ENCODE assay signal across 10 cellular contexts in the genomic region with DNA sequence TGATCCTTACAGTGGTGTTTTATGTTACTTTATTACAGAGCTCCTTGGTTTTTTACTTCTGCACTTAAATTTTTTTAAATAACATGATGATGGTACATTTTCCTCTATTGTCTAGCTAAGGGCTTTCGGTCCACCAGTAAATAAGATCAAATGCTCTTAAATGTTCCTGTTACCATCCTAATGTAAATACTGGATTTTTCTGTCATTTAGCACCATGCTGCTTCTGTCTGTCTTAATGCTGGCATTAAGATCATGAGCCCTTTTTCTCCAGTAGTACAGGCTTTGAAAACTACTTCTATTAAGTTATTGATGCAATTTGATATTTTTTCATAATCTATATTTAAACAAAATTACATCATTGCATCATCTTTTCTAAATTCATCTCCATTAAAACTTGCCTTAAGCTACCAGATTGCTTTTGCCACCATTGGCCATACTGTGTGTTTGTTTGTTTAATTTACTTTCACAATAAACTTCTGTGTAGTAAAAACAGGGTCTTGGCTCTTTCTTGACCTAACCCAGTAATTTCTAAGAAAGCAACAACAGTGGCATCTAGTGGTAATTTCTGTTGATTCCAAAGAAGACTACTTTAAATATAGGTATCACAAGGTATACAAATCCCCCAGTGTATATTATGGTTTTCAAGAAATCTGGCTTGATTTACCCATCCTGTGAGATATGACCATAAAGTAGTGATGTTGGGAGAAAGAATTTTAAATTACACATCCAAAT. TPM values are rescaled to one million over a fixed set of nuclear protein-coding genes. Genes with fewer than 3 reads are reported as not detected.
A peak's percentile ranks its signal among the peaks of the same experiment; 100 is the strongest.
DNase-seq lines count a peak whose midpoint lies in the region; TF ChIP-seq lines count a peak whose summit lies in the region.
"Had no signal": no experiment of that assay in that cellular context is flagged by ENCODE, and none has a peak within 500 bp of the region (broad histone marks: within the 10 kb centered on the region; RNA-seq: fewer than 3 reads in every experiment).

No MANE protein-coding gene starts in this region.

- H3K27me3 Mint-ChIP-seq in glutamatergic neuron (ENCODE audit: unreplicated experiment): peaks cover 10% of the 10 kb centered on the region
- H3K27me3 Mint-ChIP-seq: activated naive CD4-positive, alpha-beta T cell treated with anti-CD3 and anti-CD28 coated beads, Interleukin-2, amount 50 U/mL, for 24 hours had no signal

- no peaks in the 10 kb centered on the region; the same call in 1 of the 2 replicates for H3K79me2 ChIP-seq in Loucy (ENCODE audit: insufficient read depth, low read length)
- peaks cover 2% of the 10 kb centered on the region for H3K79me2 ChIP-seq in osteoblast (ENCODE audit: insufficient read depth, low read length)

- H3K36me3 Mint-ChIP-seq in glutamatergic neuron (ENCODE audit: unreplicated experiment): no peaks in the 10 kb centered on the region
- H3K36me3 Mint-ChIP-seq: activated naive CD4-positive, alpha-beta T cell treated with anti-CD3 and anti-CD28 coated beads, Interleukin-2, amount 50 U/mL, for 24 hours had no signal

- intact Hi-C loops in ovary (cut with DNase I): no loop called here

- no peak overlapping the region for H3K9ac ChIP-seq in Loucy (ENCODE audit: low read depth, low read length, poor library complexity, severe bottlenecking)

- TF ChIP-seq CTCF in Loucy (conservative IDR thresholded peaks at IDR 0.05; ENCODE audit: low read length) (peak; percentile 58), osteoblast (IDR thresholded peaks at IDR 0.05; ENCODE audit: extremely low read depth, low read depth, low read length) (peak; percentile 47), glutamatergic neuron (IDR thresholded peaks at IDR 0.05; ENCODE audit: partially characterized antibody, unreplicated experiment) (no peak), ovary (IDR thresholded peaks at IDR 0.05) (no peak)

- H3K27me3 ChIP-seq in Loucy (ENCODE audit: insufficient read depth, low read length, poor library complexity, severe bottlenecking) (no peaks in the 10 kb centered on the region), osteoblast (ENCODE audit: insufficient read depth, low read length) (no peaks in the 10 kb centered on the region), ovary (no peaks in the 10 kb centered on the region)
- H3K27me3 ChIP-seq: BLaER1 treated with 17β-estradiol and CSF1 and Interleukin-3, amounts not matched to agents 10 nM and 100 nM had no signal

- H3K4me3 ChIP-seq in Loucy (ENCODE audit: low read length, poor library complexity, severe bottlenecking): no peak overlapping the region
- H3K4me3 ChIP-seq in osteoblast (ENCODE audit: insufficient read depth, low read length): no peak overlapping the region
- H3K4me3 ChIP-seq in ovary: no peak overlapping the region
- H3K4me3 ChIP-seq: BLaER1 treated with 17β-estradiol and CSF1 and Interleukin-3, amounts not matched to agents 10 nM and 100 nM had no signal

- no peaks in the 10 kb centered on the region for H3K9me3 ChIP-seq in Loucy (ENCODE audit: insufficient read depth, low read depth, low read length)
- H3K9me3 ChIP-seq in osteoblast (ENCODE audit: low read depth, low read length): no peaks in the 10 kb centered on the region
- H3K9me3 ChIP-seq in ovary: no peaks in the 10 kb centered on the region
- H3K9me3 ChIP-seq: BLaER1 treated with 17β-estradiol and CSF1 and Interleukin-3, amounts not matched to agents 10 nM and 100 nM had no signal

- H3K4me2 ChIP-seq in Loucy (ENCODE audit: low read depth, low read length, poor library complexity, severe bottlenecking) (no peak overlapping the region), osteoblast (ENCODE audit: insufficient read depth, low read length) (no peak overlapping the region)
- H3K4me2 ChIP-seq: BLaER1 treated with 17β-estradiol and CSF1 and Interleukin-3, amounts not matched to agents 10 nM and 100 nM had no signal

- no peak for TF ChIP-seq POLR2A in ovary (IDR thresholded peaks at IDR 0.05)

- peak; percentile 3 for DNase-seq in NCI-H1694 treated with DMSO at 0.1 percent for 48 hours (lab: John Stamatoyannopoulos, UW)
- no peak for DNase-seq in NCI-H1694 (lab: John Stamatoyannopoulos, UW)
- DNase-seq in cerebellum (ENCODE audit: low spot score): peak; percentile 24
- DNase-seq in osteoblast (ENCODE audit: insufficient read length, low spot score, missing footprints): peak; percentile 84
- no peak for DNase-seq in glutamatergic neuron
- no peak for DNase-seq in ovary
- no peak for DNase-seq in HuH-7.5 (ENCODE audit: low spot score)

- peaks cover 5% of the 10 kb centered on the region for H3K4me1 Mint-ChIP-seq in glutamatergic neuron (ENCODE audit: low read depth, unreplicated experiment)
- H3K4me1 Mint-ChIP-seq: activated naive CD4-positive, alpha-beta T cell treated with anti-CD3 and anti-CD28 coated beads, Interleukin-2, amount 50 U/mL, for 24 hours had no signal

- H3K36me3 ChIP-seq in Loucy (ENCODE audit: insufficient read depth, low read length): peaks cover 32% of the 10 kb centered on the region; the same call in 1 of the 2 replicates
- H3K36me3 ChIP-seq in osteoblast (ENCODE audit: insufficient read depth, low read length): peaks cover 14% of the 10 kb centered on the region
- H3K36me3 ChIP-seq in ovary: no peaks in the 10 kb centered on the region

- H3K9me2 ChIP-seq in Loucy (replicated peaks; ENCODE audit: low read depth, low read length): no peaks in the 10 kb centered on the region

- no peak overlapping the region for H2AFZ ChIP-seq in Loucy (ENCODE audit: low read length)
- no peak overlapping the region for H2AFZ ChIP-seq in osteoblast (ENCODE audit: low read length)

- no peak for TF ChIP-seq EP300 in ovary (IDR thresholded peaks at IDR 0.05)

- H3F3A ChIP-seq in Loucy (ENCODE audit: low read depth): peaks cover 6% of the 10 kb centered on the region; the same call in 1 of the 2 replicates

- peaks cover 2% of the 10 kb centered on the region for H3K9me3 Mint-ChIP-seq in glutamatergic neuron (ENCODE audit: unreplicated experiment)
- H3K9me3 Mint-ChIP-seq: activated naive CD4-positive, alpha-beta T cell treated with anti-CD3 and anti-CD28 coated beads, Interleukin-2, amount 50 U/mL, for 24 hours had no signal

- no peak overlapping the region for H3K4me3 Mint-ChIP-seq in glutamatergic neuron (ENCODE audit: unreplicated experiment)
- H3K4me3 Mint-ChIP-seq: activated naive CD4-positive, alpha-beta T cell treated with anti-CD3 and anti-CD28 coated beads, Interleukin-2, amount 50 U/mL, for 24 hours had no signal

- no peak overlapping the region for H3K27ac Mint-ChIP-seq in glutamatergic neuron (ENCODE audit: unreplicated experiment)
- H3K27ac Mint-ChIP-seq: activated naive CD4-positive, alpha-beta T cell treated with anti-CD3 and anti-CD28 coated beads, Interleukin-2, amount 50 U/mL, for 24 hours had no signal

- no peaks in the 10 kb centered on the region for H3K4me1 ChIP-seq in Loucy (ENCODE audit: insufficient read depth, low read length, poor library complexity, severe bottlenecking)
- peaks cover 12% of the 10 kb centered on the region for H3K4me1 ChIP-seq in osteoblast (ENCODE audit: insufficient read depth, low read length)
- H3K4me1 ChIP-seq in ovary (ENCODE audit: insufficient read depth): no peaks in the 10 kb centered on the region

- H4K20me1 ChIP-seq in Loucy (ENCODE audit: insufficient read depth, low read length, poor library complexity, severe bottlenecking): no peaks in the 10 kb centered on the region
- H4K20me1 ChIP-seq in osteoblast (ENCODE audit: insufficient read depth, low read length): no peaks in the 10 kb centered on the region

- WGBS in ovary, 3 donors: 89 to 98% (median 96%) methylated on average over 1 of the region's 1 CpG

- H3K27ac ChIP-seq in osteoblast (ENCODE audit: low read depth, low read length) (no peak overlapping the region), ovary (no peak overlapping the region)
- H3K27ac ChIP-seq: BLaER1 treated with 17β-estradiol and CSF1 and Interleukin-3, amounts not matched to agents 10 nM and 100 nM had no signal

RNA-seq across cellular contexts. Expression of gene PHAF1, which starts 9.0 kb away (rescaled TPM):
- total RNA-seq in cerebellum (20.7 TPM), osteoblast (13.8 and 17.1 TPM in 2 replicates), glutamatergic neuron (ENCODE audit: unreplicated experiment) (27.1 TPM), ovary (10 to 100 TPM; 13.7 to 17.4 (median 14.9) TPM)
- 10 to 100 TPM in 1 of 2 donors, 1 to 10 TPM in 1; 9.0 to 25.1 TPM for polyA plus RNA-seq in ovary

RNA-seq across cellular contexts. Expression of gene B3GNT9, which starts 50.1 kb away (rescaled TPM):
- total RNA-seq in cerebellum: 1.7 TPM
- 54.8 and 58.6 TPM in 2 replicates for total RNA-seq in osteoblast
- 1.0 TPM for total RNA-seq in glutamatergic neuron (ENCODE audit: unreplicated experiment)
- total RNA-seq in ovary: 10 to 100 TPM; 11.1 to 45.7 (median 28.7) TPM
- 10 to 100 TPM; 17.1 to 18.1 TPM for polyA plus RNA-seq in ovary

RNA-seq across cellular contexts. Expression of gene TRADD, which starts 59.0 kb away (rescaled TPM):
- total RNA-seq in cerebellum: 1.5 TPM
- total RNA-seq in osteoblast: 19.2 and 19.5 TPM in 2 replicates
- total RNA-seq in glutamatergic neuron (ENCODE audit: unreplicated experiment): 1.0 TPM
- 10 to 100 TPM in 6 of 7 donors, 1 to 10 TPM in 1; 7.3 to 30.9 (median 15.5) TPM for total RNA-seq in ovary
- 10 to 100 TPM in 1 of 2 donors, 1 to 10 TPM in 1; 4.2 to 15.7 TPM for polyA plus RNA-seq in ovary

RNA-seq across cellular contexts. Expression of gene FBXL8, which starts 59.0 kb away (rescaled TPM):
- 2.1 TPM for total RNA-seq in cerebellum
- total RNA-seq in osteoblast: 12.7 and 15.6 TPM in 2 replicates
- 3.1 TPM for total RNA-seq in glutamatergic neuron (ENCODE audit: unreplicated experiment)
- total RNA-seq in ovary: 10 to 100 TPM in 6 of 7 donors, 1 to 10 TPM in 1; 8.8 to 23.0 (median 15.0) TPM
- polyA plus RNA-seq in ovary: 10 to 100 TPM in 1 of 2 donors, 1 to 10 TPM in 1; 1.3 to 13.1 TPM

Comparison
In these comparisons a context has a peak if more than half of its experiments do, and no peak if none do; other contexts are left out.
1. DNase-seq: peak in NCI-H1694 treated with DMSO at 0.1 percent for 48 hours (single experiment), cerebellum (single experiment) and osteoblast (single experiment); none in NCI-H1694 (single experiment), glutamatergic neuron (single experiment), ovary (0 of 5) and HuH-7.5 (single experiment).
2. CTCF ChIP-seq: peak in Loucy (single experiment) and osteoblast (single experiment); none in glutamatergic neuron (single experiment) and ovary (0 of 3).